ENCODE assay signal across 1 cellular context in genomic region chr22:50485221-50486131, GRCh38.
TF ChIP-seq lines count a peak whose summit lies in the region.

No MANE protein-coding gene starts in this region.

TF ChIP-seq in HepG2, 621 proteins besides CTCF, POLR2A, EP300 and RAD21 (continued from another document and continues in another):
- TF ChIP-seq ZC3H13 (CRISPR knock-in tag; IDR thresholded peaks at IDR 0.05) (peak; percentile 97), ZNF605 (CRISPR knock-in tag; IDR thresholded peaks at IDR 0.05) (peak; percentile 87), SP4 (CRISPR knock-in tag; IDR thresholded peaks at IDR 0.05) (peak; percentile 66; the same call in 1 of the 2 replicates), RAD51 (IDR thresholded peaks at IDR 0.05; ENCODE audit: borderline replicate concordance) (peak; percentile 91), HOXA5 (CRISPR knock-in tag; IDR thresholded peaks at IDR 0.05) (0 out of 2 replicates have a peak, but pooled peaks have one; percentile 17), MIER3 (CRISPR knock-in tag; IDR thresholded peaks at IDR 0.05; ENCODE audit: borderline replicate concordance) (peak; percentile 24; the same call in 1 of the 2 replicates), NR2F6 (IDR thresholded peaks at IDR 0.05) (peak; percentile 82), NR2F6 (CRISPR knock-in tag; IDR thresholded peaks at IDR 0.05) (peak; percentile 92), HIVEP1 (CRISPR knock-in tag; IDR thresholded peaks at IDR 0.05) (peak; percentile 71), TRIM22 (IDR thresholded peaks at IDR 0.05) (no peak), SAFB2 (CRISPR knock-in tag; IDR thresholded peaks at IDR 0.05; ENCODE audit: borderline replicate concordance, low read depth) (no peak), MYPOP (CRISPR knock-in tag; IDR thresholded peaks at IDR 0.05) (no peak; the same call in 1 of the 2 replicates), REST (IDR thresholded peaks at IDR 0.05; ENCODE audit: borderline replicate concordance in 1 of 2, low read depth in 1 of 2, low read length in 2 of 2) (no peak), ZNF430 (CRISPR knock-in tag; IDR thresholded peaks at IDR 0.05) (peak; percentile 60; the same call in 1 of the 2 replicates), POLR2G (IDR thresholded peaks at IDR 0.05; ENCODE audit: low read depth, low read length) (peak; percentile 68), ZNF17 (CRISPR knock-in tag; IDR thresholded peaks at IDR 0.05) (no peak), MATR3 (CRISPR knock-in tag; IDR thresholded peaks at IDR 0.05) (no peak), ZNF441 (CRISPR knock-in tag; IDR thresholded peaks at IDR 0.05; ENCODE audit: borderline replicate concordance) (0 out of 2 replicates have a peak, but pooled peaks have one; percentile 22), ZFYVE20 (CRISPR knock-in tag; IDR thresholded peaks at IDR 0.05; ENCODE audit: borderline replicate concordance, low read depth) (no peak), ZNF431 (CRISPR knock-in tag; IDR thresholded peaks at IDR 0.05; ENCODE audit: borderline replicate concordance, low read depth) (no peak), ZNF280B (CRISPR knock-in tag; IDR thresholded peaks at IDR 0.05; ENCODE audit: borderline replicate concordance) (no peak), TERF1 (CRISPR knock-in tag; IDR thresholded peaks at IDR 0.05) (no peak), MAFG (CRISPR knock-in tag; IDR thresholded peaks at IDR 0.05) (no peak), ZMAT5 (CRISPR knock-in tag; IDR thresholded peaks at IDR 0.05; ENCODE audit: borderline replicate concordance, low read depth) (no peak), TMF1 (CRISPR knock-in tag; IDR thresholded peaks at IDR 0.05; ENCODE audit: low read depth) (0 out of 2 replicates have a peak, but pooled peaks have one; percentile 28), TFDP1 (CRISPR knock-in tag; IDR thresholded peaks at IDR 0.05; ENCODE audit: borderline replicate concordance) (peak; percentile 46; the same call in 1 of the 2 replicates), ZBTB7A (CRISPR knock-in tag; IDR thresholded peaks at IDR 0.05) (peak; percentile 83; the same call in 1 of the 2 replicates), PHF5A (CRISPR knock-in tag; IDR thresholded peaks at IDR 0.05; ENCODE audit: low read depth, unreplicated experiment) (no peak), ZNF7 (CRISPR knock-in tag; IDR thresholded peaks at IDR 0.05) (no peak), ZBTB33 (CRISPR knock-in tag; IDR thresholded peaks at IDR 0.05) (peak; percentile 33; the same call in 1 of the 2 replicates), ZNF619 (CRISPR knock-in tag; IDR thresholded peaks at IDR 0.05) (no peak), DNMT3B (CRISPR knock-in tag; conservative IDR thresholded peaks at IDR 0.05) (no peak; the same call in 1 of the 2 replicates), ZNF672 (CRISPR knock-in tag; IDR thresholded peaks at IDR 0.05) (no peak), ZNF704 (CRISPR knock-in tag; IDR thresholded peaks at IDR 0.05; ENCODE audit: borderline replicate concordance) (no peak), ZNF770 (CRISPR knock-in tag; IDR thresholded peaks at IDR 0.05) (peak; percentile 98), SKIL (CRISPR knock-in tag; IDR thresholded peaks at IDR 0.05; ENCODE audit: borderline replicate concordance) (0 out of 2 replicates have a peak, but pooled peaks have one; percentile 57), HOMEZ (CRISPR knock-in tag; IDR thresholded peaks at IDR 0.05; ENCODE audit: low read depth) (no peak)
